8 cellular contexts compared by ENCODE assay signal in the genomic region with DNA sequence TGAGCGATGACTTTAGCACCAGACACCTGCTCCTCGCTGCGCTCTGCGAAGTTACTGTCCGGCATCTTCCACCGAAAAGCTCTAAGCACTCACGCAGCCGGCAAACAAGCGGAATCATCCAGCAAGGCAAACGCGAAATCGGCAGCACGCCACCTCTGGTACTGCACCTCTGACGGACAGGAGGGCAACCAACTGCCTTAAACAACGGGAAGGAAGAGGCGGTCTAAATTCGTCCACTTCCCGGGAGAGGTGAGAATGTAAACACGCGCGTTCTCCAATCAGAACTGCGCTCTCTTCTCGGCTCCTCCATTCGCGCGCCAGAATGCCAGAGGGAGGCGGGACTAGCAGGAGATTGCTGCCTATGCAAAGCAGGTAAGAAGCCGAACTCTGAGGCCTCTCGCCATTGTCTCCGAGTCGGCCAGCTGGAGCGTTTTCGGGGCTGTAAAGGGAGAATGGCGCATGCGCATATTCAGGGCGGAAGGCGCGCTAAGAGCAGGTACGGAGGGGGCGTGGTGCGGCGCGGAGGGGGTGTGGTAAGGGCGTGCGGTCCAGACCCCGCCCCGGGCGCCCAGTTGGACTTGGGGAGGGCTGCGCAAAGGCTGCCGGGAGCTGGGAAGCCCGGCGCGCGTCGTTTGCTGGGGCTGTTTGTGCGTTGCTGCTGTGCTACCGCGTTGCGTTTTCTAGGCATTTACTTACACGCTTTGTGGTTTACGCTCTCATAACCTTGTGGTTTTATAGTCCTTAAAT. TPM values are rescaled to one million over a fixed set of nuclear protein-coding genes. Genes with fewer than 3 reads are reported as not detected.
DNase-seq lines count a peak whose midpoint lies in the region; ATAC-seq and TF ChIP-seq lines count a peak whose summit lies in the region.

A gene with protein sequence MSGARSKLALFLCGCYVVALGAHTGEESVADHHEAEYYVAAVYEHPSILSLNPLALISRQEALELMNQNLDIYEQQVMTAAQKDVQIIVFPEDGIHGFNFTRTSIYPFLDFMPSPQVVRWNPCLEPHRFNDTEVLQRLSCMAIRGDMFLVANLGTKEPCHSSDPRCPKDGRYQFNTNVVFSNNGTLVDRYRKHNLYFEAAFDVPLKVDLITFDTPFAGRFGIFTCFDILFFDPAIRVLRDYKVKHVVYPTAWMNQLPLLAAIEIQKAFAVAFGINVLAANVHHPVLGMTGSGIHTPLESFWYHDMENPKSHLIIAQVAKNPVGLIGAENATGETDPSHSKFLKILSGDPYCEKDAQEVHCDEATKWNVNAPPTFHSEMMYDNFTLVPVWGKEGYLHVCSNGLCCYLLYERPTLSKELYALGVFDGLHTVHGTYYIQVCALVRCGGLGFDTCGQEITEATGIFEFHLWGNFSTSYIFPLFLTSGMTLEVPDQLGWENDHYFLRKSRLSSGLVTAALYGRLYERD (plus strand): TSS at position 347 of the 747 bp plus-strand sequence. CDS start 33,695 bp downstream, outside the sequence.
A gene (minus strand): TSS at position 171 of the 747 bp plus-strand sequence. CDS start 106 bp downstream, at position 65.

- DNase-seq in Panc1 (ENCODE audit: low read depth, low spot score) (peak; percentile 96), adipocyte (ENCODE audit: low read depth) (peak; percentile 99), left ventricle myocardium inferior (peak; percentile 96), NCI-H2227 (lab: John Stamatoyannopoulos, UW; ENCODE audit: unreplicated experiment) (no peak), NCI-H187 (lab: John Stamatoyannopoulos, UW) (no peak)

- H3K27me3 ChIP-seq in Panc1 (ENCODE audit: control insufficient read depth, insufficient read depth, low read length) (no peaks in the 10 kb centered on the region), adipocyte (replicated peaks; ENCODE audit: control insufficient read depth, insufficient read depth, low read length) (no peaks in the 10 kb centered on the region), left ventricle myocardium inferior (ENCODE audit: low read depth) (no peaks in the 10 kb centered on the region), rectal smooth muscle tissue (ENCODE audit: control insufficient read depth, insufficient read depth, low read length) (no peaks in the 10 kb centered on the region)

- no TSS peak for BruUV-seq in Panc1 (replicated peaks; lab: Mats Ljungman, UMichigan)

- in situ Hi-C loops in Panc1 (cut with HindIII; ENCODE audit: low pct_unique_long_range_greater_than_20kb, low sequenced_read_pairs), result no loop called here

- H3K4me3 ChIP-seq in Panc1 (ENCODE audit: low read depth in 2 of 2, low read length in 2 of 2) (peak within 1 kb of the TSS; percentile 97 to 98), adipocyte (ENCODE audit: low read length) (peak within 1 kb of the TSS; percentile 95), left ventricle myocardium inferior (peak within 1 kb of the TSS; percentile 87), rectal smooth muscle tissue (ENCODE audit: low read length) (peak within 1 kb of the TSS; percentile 88)

- POLR2A ChIA-PET in Panc1 (lab: Charles Lee), result interaction anchor here (0.6 kb wide), 1 partner anchor 655 kb away, joined by 6 read pairs; no protein-coding TSS in a partner anchor

- H3K4me1 ChIP-seq in Panc1 (ENCODE audit: control insufficient read depth, insufficient read depth, low read length) (peaks cover 15% of the 10 kb centered on the region), adipocyte (ENCODE audit: control insufficient read depth, insufficient read depth, low read length) (peaks cover 43% of the 10 kb centered on the region), left ventricle myocardium inferior (peaks cover 33% of the 10 kb centered on the region), rectal smooth muscle tissue (ENCODE audit: control insufficient read depth, insufficient read depth, low read length) (peaks cover 9% of the 10 kb centered on the region)

- H3K27ac ChIP-seq in Panc1 (ENCODE audit: low read length), result peak within 1 kb of the TSS; percentile 96
- H3K27ac ChIP-seq in left ventricle myocardium inferior (replicated peaks), result peak within 1 kb of the TSS; percentile 88
- H3K27ac ChIP-seq in rectal smooth muscle tissue (ENCODE audit: low read depth, low read length), result peak within 1 kb of the TSS; percentile 90

- intact Hi-C loops in Panc1 (cut with micrococcal nuclease; ENCODE audit: unreplicated experiment), result no loop called here
- intact Hi-C loops in left ventricle myocardium inferior (cut with micrococcal nuclease), result no loop called here

- H3K36me3 ChIP-seq in Panc1 (ENCODE audit: control insufficient read depth, insufficient read depth, low read length), result peaks cover 14% of the 10 kb centered on the region
- peaks cover 32% of the 10 kb centered on the region for H3K36me3 ChIP-seq in adipocyte (ENCODE audit: control insufficient read depth, insufficient read depth, low read length, severe bottlenecking)
- H3K36me3 ChIP-seq in left ventricle myocardium inferior, result peaks cover 31% of the 10 kb centered on the region
- H3K36me3 ChIP-seq in rectal smooth muscle tissue (ENCODE audit: control insufficient read depth, insufficient read depth, low read length), result no peaks in the 10 kb centered on the region

- peak; percentile 92 for ATAC-seq in HG02623 (IDR thresholded peaks at IDR 0.05; ENCODE audit: unreplicated experiment)
- peak; percentile 97 for ATAC-seq in Panc1

- H3K9me3 ChIP-seq in Panc1 (ENCODE audit: control insufficient read depth, insufficient read depth, low read depth, low read length), result no peaks in the 10 kb centered on the region
- H3K9me3 ChIP-seq in adipocyte (ENCODE audit: control insufficient read depth, low read length), result no peaks in the 10 kb centered on the region
- H3K9me3 ChIP-seq in left ventricle myocardium inferior (replicated peaks), result no peaks in the 10 kb centered on the region

- CTCF ChIA-PET in Panc1 (lab: Charles Lee), result interaction anchor here (0.6 kb wide), 1 partner anchor 13 kb away, joined by 4 read pairs; no protein-coding TSS in a partner anchor

- TF ChIP-seq CTCF in GM12872 (IDR thresholded peaks at IDR 0.05; ENCODE audit: insufficient read depth, low read depth, low read length) (peak; percentile 24; the same call in 1 of the 3 replicates), Panc1 (IDR thresholded peaks at IDR 0.05) (no peak), left ventricle myocardium inferior (IDR thresholded peaks at IDR 0.05; ENCODE audit: borderline replicate concordance) (peak; percentile 44)

- H3K9ac ChIP-seq in adipocyte (ENCODE audit: low read length) (peak within 1 kb of the TSS; percentile 89), rectal smooth muscle tissue (ENCODE audit: low read length) (peak within 1 kb of the TSS; percentile 78)

RNA-seq across cellular contexts. Expression of the first gene that starts in this region (rescaled TPM):
- total RNA-seq in Panc1 (2021; ENCODE audit: unreplicated experiment) (22.7 TPM), left ventricle myocardium inferior (9.2 TPM)
- polyA plus RNA-seq in Panc1 (2012; ENCODE audit: insufficient read length), result 21.4 TPM

RNA-seq across cellular contexts. Expression of the second gene that starts in this region (rescaled TPM):
- total RNA-seq in Panc1 (2021; ENCODE audit: unreplicated experiment) (26.8 TPM), left ventricle myocardium inferior (14.9 TPM)
- polyA plus RNA-seq in Panc1 (2012; ENCODE audit: insufficient read length), result 25.1 TPM

Comparison
In these comparisons a context has a peak if more than half of its experiments do, and no peak if none do; other contexts are left out.
1. DNase-seq: peak in Panc1 (single experiment), adipocyte (single experiment) and left ventricle myocardium inferior (single experiment); none in NCI-H2227 (single experiment) and NCI-H187 (0 of 2).
2. Peak in every context shown above with its lines, with median percentiles within 50 percentile points of each other: H3K27ac ChIP-seq and H3K4me3 ChIP-seq.